Comparison of ENCODE assay signal across 27 cellular contexts in genomic region chrX:133588827-133589226, GRCh38.
"Had no signal": no experiment of that assay in that cellular context is flagged by ENCODE, and none has a peak within 500 bp of the region (broad histone marks: within the 10 kb centered on the region; RNA-seq: fewer than 3 reads in every experiment).

No MANE protein-coding gene starts in this region.

- DNase-seq: stimulated activated CD4-positive, alpha-beta T cell treated with anti-CD3 and anti-CD28 coated beads, Interleukin-2, amount 100 ng/mL, for 48 hours; stimulated activated CD4-positive, alpha-beta T cell treated with anti-CD3 and anti-CD28 coated beads, Interleukin-4, amount 100 ng/mL, for 1 hour; stimulated activated CD4-positive, alpha-beta T cell treated with anti-CD3 and anti-CD28 coated beads, Interleukin-4, amount 100 ng/mL, for 24 hours; stimulated activated CD4-positive, alpha-beta T cell treated with anti-CD3 and anti-CD28 coated beads, Interleukin-4, amount 100 ng/mL, for 4 hours; stimulated activated CD8-positive, alpha-beta memory T cell treated with anti-CD3 and anti-CD28 coated beads, Interleukin-4, amount 100 ng/mL, for 48 hours; stimulated activated naive B cell treated with anti-CD40 and anti-IgM and Interleukin-4, amounts not matched to agents 10 μg/mL and 1 μg/mL and 100 μg/mL, for 72 hours; stimulated activated naive CD4-positive, alpha-beta T cell; stimulated activated naive CD4-positive, alpha-beta T cell treated with Interleukin-2 at 50 U/mL for 16 hours; stimulated activated naive CD8-positive, alpha-beta T cell treated with anti-CD3 and anti-CD28 coated beads, Interleukin-15, amount 100 ng/mL, for 72 hours; stimulated activated naive CD8-positive, alpha-beta T cell treated with anti-CD3 and anti-CD28 coated beads, Interleukin-15, Interleukin-2, amounts not matched to agents 100 U/mL and 50 U/mL, for 24 hours; stomach; substantia nigra; testis; thyroid gland; tibial artery; transverse colon; trophoblast cell; upper lobe of left lung; upper lobe of right lung; uterus had no signal

- H3K36me3 ChIP-seq: stomach, suprapubic skin, thoracic aorta, thyroid gland, tibial artery, tibial nerve, transverse colon, upper lobe of left lung, upper lobe of right lung, uterus, vagina had no signal

- H3K9me3 ChIP-seq: stomach, suprapubic skin, testis, thoracic aorta, thyroid gland, tibial artery, tibial nerve, transverse colon, upper lobe of left lung, upper lobe of right lung, uterus, vagina had no signal

- ATAC-seq: stimulated activated effector memory CD8-positive, alpha-beta T cell treated with anti-CD3 and anti-CD28 coated beads, Interleukin-12 subunit alpha, Interleukin-12 subunit beta, amount 100 ng/mL, for 72 hours; stimulated activated memory B cell treated with anti-CD40 and anti-IgM and Interleukin-4, amounts not matched to agents 10 μg/mL and 1 μg/mL and 100 μg/mL, for 72 hours; stimulated activated naive B cell treated with anti-CD40 and anti-IgM and Interleukin-4, amounts not matched to agents 10 μg/mL and 1 μg/mL and 100 μg/mL, for 72 hours; stimulated activated naive CD8-positive, alpha-beta T cell treated with anti-CD3 and anti-CD28 coated beads, Interleukin-15, amount 100 ng/mL, for 72 hours; stimulated activated naive CD8-positive, alpha-beta T cell treated with anti-CD3 and anti-CD28 coated beads, Interleukin-15, Interleukin-2, amounts not matched to agents 100 U/mL and 50 U/mL, for 24 hours; upper lobe of right lung had no signal

- H3K4me3 ChIP-seq: stomach, suprapubic skin, testis, thoracic aorta, thyroid gland, tibial artery, tibial nerve, transverse colon, upper lobe of left lung, upper lobe of right lung, uterus, vagina had no signal

- H3K27ac ChIP-seq: stomach, suprapubic skin, testis, thoracic aorta, thyroid gland, tibial artery, tibial nerve, transverse colon, upper lobe of left lung, upper lobe of right lung, uterus, vagina had no signal

- H3K4me1 ChIP-seq: stomach, suprapubic skin, testis, thyroid gland, tibial artery, tibial nerve, transverse colon, upper lobe of left lung, upper lobe of right lung, uterus, vagina had no signal

- H3K27me3 ChIP-seq: suprapubic skin, testis, thyroid gland, tibial artery, transverse colon, upper lobe of left lung, upper lobe of right lung, vagina had no signal

- FAIRE-seq: urothelium cell line had no signal
